ENCODE assay signal across 20 cellular contexts in genomic region chr10:90884414-90884813, GRCh38. TPM values are rescaled to one million over a fixed set of nuclear protein-coding genes. Genes with fewer than 3 reads are reported as not detected.
A peak's percentile ranks its signal among the peaks of the same experiment; 100 is the strongest.
DNase-seq lines count a peak whose midpoint lies in the region; ATAC-seq and TF ChIP-seq lines count a peak whose summit lies in the region.
"Had no signal": no experiment of that assay in that cellular context is flagged by ENCODE, and none has a peak within 500 bp of the region (broad histone marks: within the 10 kb centered on the region; RNA-seq: fewer than 3 reads in every experiment).

No MANE protein-coding gene starts in this region.

- ATAC-seq in HG02678 (IDR thresholded peaks at IDR 0.05; ENCODE audit: unreplicated experiment) (no peak), HG02870 (IDR thresholded peaks at IDR 0.05; ENCODE audit: unreplicated experiment) (no peak)
- ATAC-seq: foreskin keratinocyte, Right ventricle myocardium inferior had no signal

- TF ChIP-seq CTCF in BJ (IDR thresholded peaks at IDR 0.05; ENCODE audit: insufficient read depth, low read depth, low read length), result no peak
- TF ChIP-seq CTCF in fibroblast of mammary gland (conservative IDR thresholded peaks at IDR 0.05; ENCODE audit: control insufficient read depth, insufficient read depth, low read depth, low read length), result no peak

- H3K27me3 ChIP-seq in BJ (ENCODE audit: control insufficient read depth, insufficient read depth, low read length) (no peaks in the 10 kb centered on the region), MG63 (no peaks in the 10 kb centered on the region)
- H3K27me3 ChIP-seq: foreskin keratinocyte, spleen, testis had no signal

- POLR2A ChIA-PET in BJ (lab: Charles Lee), result no interaction called here

- DNase-seq in BJ (ENCODE audit: low read depth) (peak; percentile 19), MG63 (peak; percentile 44), fibroblast of mammary gland (ENCODE audit: low read depth) (peak; percentile 67), skeletal muscle cell (ENCODE audit: low read depth) (peak; percentile 60), T-helper 1 cell (no peak)
- DNase-seq in activated naive CD4-positive, alpha-beta T cell treated with anti-CD3 and anti-CD28 coated beads, Interleukin-2, amount 50 U/mL, for 16 hours, result no peak
- DNase-seq: activated effector memory CD4-positive, alpha-beta T cell treated with anti-CD3 and anti-CD28 coated beads, Interleukin-2, amount 50 U/mL, for 16 hours; COR-L47; foreskin keratinocyte; kidney glomerular epithelial cell; NCI-H1105; NCI-H524 treated with DMSO at 0.1 percent for 48 hours; nephron progenitor cell; spleen; testis had no signal

- H3K36me3 ChIP-seq in BJ (ENCODE audit: control insufficient read depth, insufficient read depth, low read length) (0 out of 2 replicates have a peak, but pooled peaks cover 3% of the 10 kb centered on the region), MG63 (peaks cover 50% of the 10 kb centered on the region)

- CTCF ChIA-PET in BJ (lab: Yijun Ruan, JAX), result interaction anchor here (1.3 to 2.2 kb wide), 3 partner anchors 27 to 367 kb away, joined by 3 to 15 read pairs (median 4); no protein-coding TSS in a partner anchor

- H3K4me3 ChIP-seq in BJ (ENCODE audit: low read depth, low read length), result no peak overlapping the region
- H3K4me3 ChIP-seq in MG63, result no peak overlapping the region
- no peak overlapping the region for H3K4me3 ChIP-seq in fibroblast of mammary gland (ENCODE audit: control insufficient read depth, low read depth, low read length)
- no peak overlapping the region for H3K4me3 ChIP-seq in skeletal muscle cell (ENCODE audit: low read depth, low read length)
- H3K4me3 ChIP-seq: spleen, testis had no signal

- no peaks in the 10 kb centered on the region for H3K9me3 ChIP-seq in MG63
- H3K9me3 ChIP-seq: spleen, testis had no signal

RNA-seq across cellular contexts. Expression of gene RPP30, which starts 12.6 kb away (rescaled TPM):
- 26.2 and 47.9 TPM in 2 replicates for polyA plus RNA-seq in BJ (2011; rRNA removed)
- 11.6 and 16.1 TPM in 2 replicates for polyA minus RNA-seq in BJ (2011; rRNA and poly(A)+ RNA removed)
- total RNA-seq in MG63 (2014; rRNA removed; shearing (Covaris generic); ENCODE audit: low replicate concordance), result 61.5 and 78.7 TPM in 2 replicates

RNA-seq across cellular contexts. Expression of gene HTR7, which starts 26.6 kb away (rescaled TPM):
- 0.16 and 0.17 TPM in 2 replicates for polyA plus RNA-seq in BJ (2011; rRNA removed)
- polyA minus RNA-seq in BJ (2011; rRNA and poly(A)+ RNA removed), result 0.05 and 0.10 TPM in 2 replicates
- 6.4 and 7.6 TPM in 2 replicates for total RNA-seq in MG63 (2014; rRNA removed; shearing (Covaris generic); ENCODE audit: low replicate concordance)
- total RNA-seq: Right ventricle myocardium inferior; T-helper 1 cell treated with Interleukin-12 subunit alpha and Interleukin-12 subunit beta and Interleukin-4 antibody, amounts not matched to agents 30 ng/mL and 1 ng/mL, for 36 hours had no signal

RNA-seq across cellular contexts. Expression of gene ANKRD1, which starts 36.5 kb away (rescaled TPM):
- 2.2 and 3.2 TPM in 2 replicates for polyA plus RNA-seq in BJ (2011; rRNA removed)
- 0.77 and 3.3 TPM in 2 replicates for polyA minus RNA-seq in BJ (2011; rRNA and poly(A)+ RNA removed)
- 0.59 TPM in 1 of 2 replicates, not detected in the other for total RNA-seq in MG63 (2014; rRNA removed; shearing (Covaris generic); ENCODE audit: low replicate concordance)
- total RNA-seq: cerebellum; foreskin keratinocyte; T-helper 1 cell treated with Interleukin-12 subunit alpha and Interleukin-12 subunit beta and Interleukin-4 antibody, amounts not matched to agents 30 ng/mL and 1 ng/mL, for 36 hours had no signal

Comparison
In these comparisons a context has a peak if more than half of its experiments do, and no peak if none do; other contexts are left out.
1. DNase-seq: peak in BJ (single experiment), MG63 (single experiment), fibroblast of mammary gland (single experiment) and skeletal muscle cell (single experiment); none in activated naive CD4-positive, alpha-beta T cell treated with anti-CD3 and anti-CD28 coated beads, Interleukin-2, amount 50 U/mL, for 16 hours (single experiment) and T-helper 1 cell (0 of 5).